8 cellular contexts compared by ENCODE assay signal in genomic region chr20:54668271-54669053, GRCh38.
DNase-seq lines count a peak whose midpoint lies in the region; ATAC-seq, FAIRE-seq and TF ChIP-seq lines count a peak whose summit lies in the region.

No MANE protein-coding gene starts in this region.

- in situ Hi-C loops in GM12878 (cut with MboI), result no loop called here

- TF ChIP-seq CTCF in AG09309 (IDR thresholded peaks at IDR 0.05; ENCODE audit: control insufficient read depth, insufficient read depth, low read depth, low read length, missing control alignments), result peak; percentile 75
- peak; percentile 87 for TF ChIP-seq CTCF in OCI-LY7 (conservative IDR thresholded peaks at IDR 0.05; ENCODE audit: low read length)
- peak; percentile 61 to 75 (median 73) for TF ChIP-seq CTCF in GM12878 (IDR thresholded peaks at IDR 0.05 in 2 of 3, conservative IDR thresholded peaks at IDR 0.05 in 1 of 3; ENCODE audit: control insufficient read depth in 2 of 3, extremely low read depth in 1 of 3, insufficient read depth in 1 of 3, low read depth in 3 of 3, low read length in 3 of 3)
- peak; percentile 22 for TF ChIP-seq CTCF in mucosa of descending colon (IDR thresholded peaks at IDR 0.05)

- no peaks in the 10 kb centered on the region for H3K9me3 ChIP-seq in OCI-LY7 (ENCODE audit: low read length)
- H3K9me3 ChIP-seq in GM12878 (replicated peaks; ENCODE audit: control insufficient read depth, insufficient read depth, low read length), result no peaks in the 10 kb centered on the region
- H3K9me3 ChIP-seq in mucosa of descending colon, result no peaks in the 10 kb centered on the region

- H3K4me2 ChIP-seq in OCI-LY7 (ENCODE audit: low read length) (no peak overlapping the region), GM12878 (ENCODE audit: control insufficient read depth, insufficient read depth) (no peak overlapping the region)

- TF ChIP-seq EP300 in GM12878 (IDR thresholded peaks at IDR 0.05; ENCODE audit: borderline replicate concordance in 1 of 2, control insufficient read depth in 1 of 2, low read depth in 2 of 2, low read length in 2 of 2), result no peak

- H4K20me1 ChIP-seq in OCI-LY7 (ENCODE audit: insufficient read depth, low read length) (no peaks in the 10 kb centered on the region), GM12878 (ENCODE audit: control insufficient read depth, insufficient read depth) (no peaks in the 10 kb centered on the region)

- H3K27ac ChIP-seq in OCI-LY7 (ENCODE audit: low read depth, low read length, poor library complexity, severe bottlenecking) (no peak overlapping the region), GM12878 (ENCODE audit: control insufficient read depth, insufficient read depth) (no peak overlapping the region)

- FAIRE-seq in GM12892 (lab: Jason Lieb, UNC), result peak; percentile 48
- FAIRE-seq in GM12878 (lab: Jason Lieb, UNC), result no peak

- no peak for TF ChIP-seq POLR2A in GM12892 (IDR thresholded peaks at IDR 0.05; ENCODE audit: low read depth, low read length)
- no peak for TF ChIP-seq POLR2A in GM12878 (IDR thresholded peaks at IDR 0.05; ENCODE audit: low read depth, low read length)

- CTCF ChIA-PET in OCI-LY7 (lab: Charles Lee; ENCODE audit: unreplicated experiment), result no interaction called here
- CTCF ChIA-PET in GM12878 (lab: Yijun Ruan, JAX), result interaction anchor here (0.6 to 2.5 kb wide), 10 partner anchors 10 to 1582 kb away, joined by 3 to 18 read pairs (median 3); no protein-coding TSS in a partner anchor

- H3K79me2 ChIP-seq in OCI-LY7 (ENCODE audit: insufficient read depth, low read depth, low read length), result no peaks in the 10 kb centered on the region
- no peaks in the 10 kb centered on the region for H3K79me2 ChIP-seq in GM12878 (ENCODE audit: control insufficient read depth, insufficient read depth, low read length)

- 22% methylated on average over 13 of the region's 13 CpGs for WGBS in GM12878 (ENCODE audit: insufficient coverage, insufficient replicate concordance, low lambda C conversion rate, missing lambda C conversion rate)

- no peak overlapping the region for H3K9ac ChIP-seq in GM12878 (ENCODE audit: control insufficient read depth, insufficient read depth, low read length)

- RAD21 ChIA-PET in GM12878 (lab: Charles Lee; ENCODE audit: unreplicated experiment), result no interaction called here

- no peaks in the 10 kb centered on the region for H3K9me2 ChIP-seq in OCI-LY7 (ENCODE audit: insufficient read depth, low read length)

- SMC1A ChIA-PET in GM12878 (lab: Charles Lee; ENCODE audit: uncharacterized antibody, unreplicated experiment), result no interaction called here

- POLR2A ChIA-PET in OCI-LY7 (lab: Charles Lee), result interaction anchor here (0.5 to 0.6 kb wide), 2 partner anchors 1392 to 1399 kb away, joined by 3 read pairs; no protein-coding TSS in a partner anchor
- POLR2A ChIA-PET in GM12878 (lab: Charles Lee), result interaction anchor here (0.6 kb wide), 1 partner anchor 1901 kb away, joined by 7 read pairs; no protein-coding TSS in a partner anchor

- H3K4me3 ChIP-seq in AG09309 (ENCODE audit: control insufficient read depth, low read depth, low read length), result no peak overlapping the region
- H3K4me3 ChIP-seq in OCI-LY7 (ENCODE audit: low read depth, low read length, poor library complexity, severe bottlenecking), result no peak overlapping the region
- H3K4me3 ChIP-seq in GM12878, result no peak overlapping the region
- no peak overlapping the region for H3K4me3 ChIP-seq in mucosa of descending colon

- TF ChIP-seq RAD21 in GM12878 (IDR thresholded peaks at IDR 0.05; ENCODE audit: insufficient read depth, low read depth, low read length), result peak; percentile 41; the same call in 1 of the 2 replicates

- H3K36me3 ChIP-seq in OCI-LY7 (ENCODE audit: insufficient read depth, low read length), result no peaks in the 10 kb centered on the region
- no peaks in the 10 kb centered on the region for H3K36me3 ChIP-seq in GM12878 (ENCODE audit: control insufficient read depth in 2 of 2, insufficient read depth in 2 of 2, low read length in 1 of 2)
- H3K36me3 ChIP-seq in mucosa of descending colon (ENCODE audit: low read depth), result no peaks in the 10 kb centered on the region

- H3K4me1 ChIP-seq in OCI-LY7 (ENCODE audit: insufficient read depth, low read length, poor library complexity, severe bottlenecking) (no peaks in the 10 kb centered on the region), GM12878 (ENCODE audit: control insufficient read depth, insufficient read depth, low read length) (no peaks in the 10 kb centered on the region), mucosa of descending colon (ENCODE audit: low read depth) (no peaks in the 10 kb centered on the region)

- intact Hi-C loops in OCI-LY7 (cut with micrococcal nuclease; ENCODE audit: unreplicated experiment) (no loop called here), GM12878 (cut with micrococcal nuclease; ENCODE audit: unreplicated experiment) (loop anchor here (10.0 kb wide), 1 partner anchor 316 kb away; no protein-coding TSS in a partner anchor), mucosa of descending colon (cut with DNase I, micrococcal nuclease) (no loop called here)

- no peaks in the 10 kb centered on the region for H3K27me3 ChIP-seq in GM12878 (replicated peaks in 1 of 2; ENCODE audit: control insufficient read depth in 2 of 2, insufficient read depth in 2 of 2, low read length in 1 of 2)

- DNase-seq in AG09309 (ENCODE audit: low read depth) (no peak), GM12892 (ENCODE audit: insufficient read length) (no peak), OCI-LY7 (ENCODE audit: low spot score) (peak; percentile 15), GM12878 (ENCODE audit: low read depth, low spot score) (no peak), mucosa of descending colon (peak in 1 of 3 donors; percentile 31), NCI-H1048 (lab: John Stamatoyannopoulos, UW) (no peak), ecto neural progenitor cell (ENCODE audit: low spot score) (no peak)

- no TSS peak for BruUV-seq in OCI-LY7 (replicated peaks; lab: Mats Ljungman, UMichigan)
- BruUV-seq in GM12878 (replicated peaks; lab: Mats Ljungman, UMichigan), result no TSS peak

- peak; percentile 71 for ATAC-seq in HG02798 (IDR thresholded peaks at IDR 0.05; ENCODE audit: poor library complexity, unreplicated experiment)
- peak; percentile 92 for ATAC-seq in GM12878
- ATAC-seq in mucosa of descending colon, result peak; percentile 55

- H2AFZ ChIP-seq in OCI-LY7 (ENCODE audit: low read length) (no peak overlapping the region), GM12878 (ENCODE audit: control insufficient read depth, low read depth, low read length) (no peak overlapping the region)

TF ChIP-seq in GM12878, 131 proteins besides CTCF, POLR2A, EP300 and RAD21:
- TF ChIP-seq NFXL1 (IDR thresholded peaks at IDR 0.05; ENCODE audit: borderline replicate concordance) (peak; percentile 77), SMC3 (IDR thresholded peaks at IDR 0.05; ENCODE audit: borderline replicate concordance, low read length) (peak; percentile 35; the same call in 1 of the 2 replicates), POLR2AphosphoS5 (IDR thresholded peaks at IDR 0.05; ENCODE audit: low read length) (no peak), IRF3 (IDR thresholded peaks at IDR 0.05) (no peak), FOXM1 (IDR thresholded peaks at IDR 0.05; ENCODE audit: low read depth, low read length) (no peak)

Comparison
In these comparisons a context has a peak if more than half of its experiments do, and no peak if none do; other contexts are left out.
1. CTCF ChIP-seq: peak in every context shown above with its lines; median percentile 87 in OCI-LY7; 75 in AG09309; 73 in GM12878; 22 in mucosa of descending colon.